Comparison of ENCODE assay signal across 19 cellular contexts in the genomic region with DNA sequence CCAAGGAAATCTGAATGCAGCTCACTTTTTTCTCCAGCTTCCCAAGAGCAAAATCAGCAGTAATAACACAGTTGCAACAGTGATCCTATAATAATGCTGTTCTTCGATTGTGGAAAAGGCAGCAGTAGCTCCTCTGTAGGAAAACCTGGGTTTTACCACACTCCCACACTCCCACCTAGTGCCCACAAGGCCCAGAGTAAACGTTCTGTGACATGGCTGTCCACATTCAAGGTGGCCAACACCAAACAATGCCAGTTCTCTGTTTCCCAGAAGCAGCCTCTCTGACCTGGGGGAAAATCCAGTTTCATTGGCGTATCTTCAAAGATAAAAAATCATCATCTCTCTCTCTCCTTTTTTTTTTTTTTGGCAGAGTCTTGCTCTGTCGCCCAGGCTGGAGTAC. TPM values are rescaled to one million over a fixed set of nuclear protein-coding genes. Genes with fewer than 3 reads are reported as not detected.
DNase-seq lines count a peak whose midpoint lies in the region; ATAC-seq and TF ChIP-seq lines count a peak whose summit lies in the region.
"Had no signal": no experiment of that assay in that cellular context is flagged by ENCODE, and none has a peak within 500 bp of the region (broad histone marks: within the 10 kb centered on the region; RNA-seq: fewer than 3 reads in every experiment).

No MANE protein-coding gene starts in this region.

- H3K9me2 ChIP-seq in Loucy (replicated peaks; ENCODE audit: low read depth, low read length), result no peaks in the 10 kb centered on the region

- peaks cover 12 to 85% (median 78%) of the 10 kb centered on the region in 10 experiments for H3K4me1 ChIP-seq in BLaER1 treated with 17β-estradiol and CSF1 and Interleukin-3, amounts not matched to agents 10 nM and 100 nM
- H3K4me1 ChIP-seq in Loucy (ENCODE audit: insufficient read depth, low read length, poor library complexity, severe bottlenecking) (peaks cover 49% of the 10 kb centered on the region), mesenchymal stem cell (ENCODE audit: control insufficient read depth, insufficient read depth, low read depth, low read length) (no peaks in the 10 kb centered on the region), testis (peaks cover 16% of the 10 kb centered on the region)

- DNase-seq in mesenchymal stem cell, result no peak
- DNase-seq in testis, result no peak
- DNase-seq in putamen (ENCODE audit: low spot score), result no peak
- no peak for DNase-seq in stimulated activated CD4-positive, alpha-beta T cell treated with anti-CD3 and anti-CD28 coated beads, Interleukin-12 subunit alpha, Interleukin-12 subunit beta, amount 100 ng/mL, for 4 hours
- DNase-seq in activated CD8-positive, alpha-beta T cell treated with anti-CD3 and anti-CD28 coated beads, Interleukin-2, amount 10 ng/mL, durations not matched to agents 7 days and 5 days, result no peak
- DNase-seq: ACHN; AML-193; Calu3; CD8-positive, alpha-beta T cell; DMS 273 treated with DMSO at 0.1 percent for 48 hours; DMS53; IMR-90 had no signal

- WGBS in mesenchymal stem cell, result 87% methylated on average over 4 of the region's 4 CpGs
- WGBS in testis, 2 donors, result 59 to 66% methylated on average over 4 of the region's 4 CpGs

- peaks cover 9% of the 10 kb centered on the region for H3K27me3 Mint-ChIP-seq in activated CD8-positive, alpha-beta T cell treated with anti-CD3 and anti-CD28 coated beads, Interleukin-2, amount 10 ng/mL, durations not matched to agents 7 days and 5 days (ENCODE audit: low read depth)

- H4K91ac ChIP-seq in mesenchymal stem cell (ENCODE audit: low read length), result no peak overlapping the region

- H2BK12ac ChIP-seq in mesenchymal stem cell (ENCODE audit: low read length in 2 of 2), result peak overlapping the region; percentile 15 to 33

- H3K4me3 Mint-ChIP-seq in activated CD8-positive, alpha-beta T cell treated with anti-CD3 and anti-CD28 coated beads, Interleukin-2, amount 10 ng/mL, durations not matched to agents 7 days and 5 days, result no peak overlapping the region
- H3K4me3 Mint-ChIP-seq: CD8-positive, alpha-beta T cell had no signal

- intact Hi-C loops in testis (cut with DNase I; ENCODE audit: low total_unique reads), result no loop called here

- H3K4me2 ChIP-seq in BLaER1 treated with 17β-estradiol and CSF1 and Interleukin-3, amounts not matched to agents 10 nM and 100 nM, result peak overlapping the region in 8 of 11 experiments; percentile 68 to 91 (median 84); a peak in 15 of 22 replicates
- H3K4me2 ChIP-seq in Loucy (ENCODE audit: low read depth, low read length, poor library complexity, severe bottlenecking) (peak overlapping the region; percentile 81), mesenchymal stem cell (ENCODE audit: low read length, poor library complexity, severe bottlenecking) (no peak overlapping the region)

- peaks cover 7% of the 10 kb centered on the region for H3K4me1 Mint-ChIP-seq in activated CD8-positive, alpha-beta T cell treated with anti-CD3 and anti-CD28 coated beads, Interleukin-2, amount 10 ng/mL, durations not matched to agents 7 days and 5 days (ENCODE audit: low read depth)

- peak overlapping the region in 3 of 11 experiments; percentile 0 to 53 (median 52); a peak in 5 of 22 replicates for H3K27ac ChIP-seq in BLaER1 treated with 17β-estradiol and CSF1 and Interleukin-3, amounts not matched to agents 10 nM and 100 nM
- H3K27ac ChIP-seq in mesenchymal stem cell (ENCODE audit: low read length, poor library complexity, severe bottlenecking), result no peak overlapping the region
- H3K27ac ChIP-seq in testis, result peak overlapping the region; percentile 30 to 31

- H3K27me3 ChIP-seq in BLaER1 treated with 17β-estradiol and CSF1 and Interleukin-3, amounts not matched to agents 10 nM and 100 nM, result no peaks in the 10 kb centered on the region
- H3K27me3 ChIP-seq in Loucy (ENCODE audit: insufficient read depth, low read length, poor library complexity, severe bottlenecking), result no peaks in the 10 kb centered on the region
- peaks cover 0 to 71% of the 10 kb centered on the region in 2 experiments for H3K27me3 ChIP-seq in mesenchymal stem cell (ENCODE audit: control insufficient read depth in 1 of 2, insufficient read depth in 1 of 2, low read length in 2 of 2)
- H3K27me3 ChIP-seq in testis, result no peaks in the 10 kb centered on the region

- no peaks in the 10 kb centered on the region for H3F3A ChIP-seq in Loucy (ENCODE audit: low read depth)

- H2AK5ac ChIP-seq in mesenchymal stem cell (ENCODE audit: low read length, severe bottlenecking), result no peak overlapping the region

- H3K9ac ChIP-seq in BLaER1 treated with 17β-estradiol and CSF1 and Interleukin-3, amounts not matched to agents 10 nM and 100 nM, result peak overlapping the region in 2 of 11 experiments; percentile 7 to 54; a peak in 2 of 22 replicates
- H3K9ac ChIP-seq in Loucy (ENCODE audit: low read depth, low read length, poor library complexity, severe bottlenecking), result peak overlapping the region; percentile 93
- H3K9ac ChIP-seq in mesenchymal stem cell (ENCODE audit: low read length), result no peak overlapping the region

- H4K8ac ChIP-seq in mesenchymal stem cell (ENCODE audit: low read length), result no peak overlapping the region

- no peak overlapping the region for H3K23ac ChIP-seq in mesenchymal stem cell (ENCODE audit: low read length in 2 of 2)

- CTCF ChIA-PET in activated CD8-positive, alpha-beta T cell treated with anti-CD3 and anti-CD28 coated beads, Interleukin-2, amount 10 ng/mL, durations not matched to agents 7 days and 5 days (lab: Charles Lee), result no interaction called here

- ATAC-seq in activated CD8-positive, alpha-beta T cell treated with anti-CD3 and anti-CD28 coated beads, Interleukin-2, amount 10 ng/mL, durations not matched to agents 7 days and 5 days, result no peak
- ATAC-seq in HG03135 (IDR thresholded peaks at IDR 0.05; ENCODE audit: unreplicated experiment), result no peak
- ATAC-seq: CD8-positive, alpha-beta T cell; K562 had no signal

- H3K4me3 ChIP-seq in BLaER1 treated with 17β-estradiol and CSF1 and Interleukin-3, amounts not matched to agents 10 nM and 100 nM, result peak overlapping the region in 2 of 10 experiments; percentile 48 to 58; a peak in 2 of 20 replicates
- peak overlapping the region; percentile 81 for H3K4me3 ChIP-seq in Loucy (ENCODE audit: low read length, poor library complexity, severe bottlenecking)
- H3K4me3 ChIP-seq in mesenchymal stem cell (ENCODE audit: insufficient read depth in 1 of 2, low read depth in 1 of 2, low read length in 2 of 2), result no peak overlapping the region
- no peak overlapping the region for H3K4me3 ChIP-seq in testis
- H3K4me3 ChIP-seq: HAP-1, K562 had no signal

- H2BK15ac ChIP-seq in mesenchymal stem cell (ENCODE audit: low read depth, poor library complexity, severe bottlenecking), result no peak overlapping the region

- no peaks in the 10 kb centered on the region for H3K36me3 Mint-ChIP-seq in activated CD8-positive, alpha-beta T cell treated with anti-CD3 and anti-CD28 coated beads, Interleukin-2, amount 10 ng/mL, durations not matched to agents 7 days and 5 days (ENCODE audit: low read depth)
- H3K36me3 Mint-ChIP-seq: CD8-positive, alpha-beta T cell had no signal

- POLR2A ChIA-PET in activated CD8-positive, alpha-beta T cell treated with anti-CD3 and anti-CD28 coated beads, Interleukin-2, amount 10 ng/mL, durations not matched to agents 7 days and 5 days (lab: Charles Lee), result no interaction called here

- peak; percentile 48 for TF ChIP-seq CTCF in Loucy (conservative IDR thresholded peaks at IDR 0.05; ENCODE audit: low read length)
- no peak for TF ChIP-seq CTCF in testis (IDR thresholded peaks at IDR 0.05)

- no peak overlapping the region for H3K4ac ChIP-seq in mesenchymal stem cell (ENCODE audit: low read depth in 1 of 2, low read length in 2 of 2)

- H3K18ac ChIP-seq in mesenchymal stem cell (ENCODE audit: low read depth in 1 of 2, low read length in 2 of 2), result no peak overlapping the region

- no peak for TF ChIP-seq POLR2A in testis (IDR thresholded peaks at IDR 0.05)

- no peaks in the 10 kb centered on the region for H3K36me3 ChIP-seq in BLaER1 treated with 17β-estradiol and CSF1 and Interleukin-3, amounts not matched to agents 10 nM and 100 nM
- no peaks in the 10 kb centered on the region for H3K36me3 ChIP-seq in Loucy (ENCODE audit: insufficient read depth, low read length)
- H3K36me3 ChIP-seq in mesenchymal stem cell (ENCODE audit: control insufficient read depth in 1 of 2, insufficient read depth in 2 of 2, low read depth in 1 of 2, low read length in 2 of 2), result no peaks in the 10 kb centered on the region
- H3K36me3 ChIP-seq in testis (ENCODE audit: low read depth, missing control alignments), result no peaks in the 10 kb centered on the region

- no peaks in the 10 kb centered on the region for H4K20me1 ChIP-seq in BLaER1 treated with 17β-estradiol and CSF1 and Interleukin-3, amounts not matched to agents 10 nM and 100 nM
- no peaks in the 10 kb centered on the region for H4K20me1 ChIP-seq in Loucy (ENCODE audit: insufficient read depth, low read length, poor library complexity, severe bottlenecking)

- peaks cover 0 to 14% (median 0%) of the 10 kb centered on the region in 11 experiments; a peak in 2 of 22 replicates for H3K9me3 ChIP-seq in BLaER1 treated with 17β-estradiol and CSF1 and Interleukin-3, amounts not matched to agents 10 nM and 100 nM (replicated peaks in 1 of 11)
- H3K9me3 ChIP-seq in Loucy (ENCODE audit: insufficient read depth, low read depth, low read length), result no peaks in the 10 kb centered on the region
- H3K9me3 ChIP-seq in mesenchymal stem cell (ENCODE audit: control insufficient read depth, low read length), result no peaks in the 10 kb centered on the region
- no peaks in the 10 kb centered on the region for H3K9me3 ChIP-seq in testis
- H3K9me3 ChIP-seq: HAP-1 had no signal

- no peak overlapping the region for H3K27ac Mint-ChIP-seq in activated CD8-positive, alpha-beta T cell treated with anti-CD3 and anti-CD28 coated beads, Interleukin-2, amount 10 ng/mL, durations not matched to agents 7 days and 5 days
- H3K27ac Mint-ChIP-seq: CD8-positive, alpha-beta T cell had no signal

- H3K14ac ChIP-seq in mesenchymal stem cell (ENCODE audit: low read length in 2 of 2), result no peak overlapping the region

- H2AFZ ChIP-seq in Loucy (ENCODE audit: low read length), result no peak overlapping the region
- no peak overlapping the region for H2AFZ ChIP-seq in mesenchymal stem cell (ENCODE audit: low read depth, low read length)

- H3K9me3 Mint-ChIP-seq in activated CD8-positive, alpha-beta T cell treated with anti-CD3 and anti-CD28 coated beads, Interleukin-2, amount 10 ng/mL, durations not matched to agents 7 days and 5 days (ENCODE audit: insufficient read depth), result no peaks in the 10 kb centered on the region
- H3K9me3 Mint-ChIP-seq: CD8-positive, alpha-beta T cell had no signal

- no peak overlapping the region for H2BK5ac ChIP-seq in mesenchymal stem cell (ENCODE audit: low read depth, low read length, poor library complexity, severe bottlenecking)

- peaks cover 54% of the 10 kb centered on the region for H3K79me2 ChIP-seq in Loucy (ENCODE audit: insufficient read depth, low read length)

- H2BK120ac ChIP-seq in mesenchymal stem cell (ENCODE audit: low read depth, low read length), result no peak overlapping the region

- H3K79me1 ChIP-seq in mesenchymal stem cell (replicated peaks; ENCODE audit: low read length, poor library complexity, severe bottlenecking), result no peaks in the 10 kb centered on the region

RNA-seq across cellular contexts. Expression of gene WT1, which starts 40.2 kb away (rescaled TPM):
- polyA plus RNA-seq in mesenchymal stem cell (2013, experiment 1 of 2), result 0.14 TPM
- 0.15 TPM for polyA plus RNA-seq in mesenchymal stem cell (2013, experiment 2 of 2)
- 100 to 1,000 TPM; 189 to 278 TPM for total RNA-seq in testis
- 62.2 TPM for polyA plus RNA-seq in testis (ENCODE audit: insufficient read depth, low read depth, low replicate concordance)
- not detected for total RNA-seq in activated CD8-positive, alpha-beta T cell treated with anti-CD3 and anti-CD28 coated beads, Interleukin-2, amount 10 ng/mL, durations not matched to agents 7 days and 5 days
- total RNA-seq: Calu3; CD8-positive, alpha-beta T cell; H4; IMR-90 had no signal
- polyA plus RNA-seq: BJ, IMR-90 had no signal

Comparison
In these comparisons a context has a peak if more than half of its experiments do, and no peak if none do; other contexts are left out.
1. RNA of gene WT1, which starts 40.2 kb away (total RNA-seq): 189 to 278 TPM in testis; not detected in activated CD8-positive, alpha-beta T cell treated with anti-CD3 and anti-CD28 coated beads, Interleukin-2, amount 10 ng/mL, durations not matched to agents 7 days and 5 days; every median in the first group is over 100 times any median in the second.